ENCODE assay signal across 12 cellular contexts in genomic region chr17:75846701-75847594, GRCh38. TPM values are rescaled to one million over a fixed set of nuclear protein-coding genes. Genes with fewer than 3 reads are reported as not detected.
A peak's percentile ranks its signal among the peaks of the same experiment; 100 is the strongest.
DNase-seq lines count a peak whose midpoint lies in the region; TF ChIP-seq lines count a peak whose summit lies in the region.
"Had no signal": no experiment of that assay in that cellular context is flagged by ENCODE, and none has a peak within 500 bp of the region (broad histone marks: within the 10 kb centered on the region; RNA-seq: fewer than 3 reads in every experiment).

No MANE protein-coding gene starts in this region.

- no peaks in the 10 kb centered on the region for H3K36me3 ChIP-seq in hepatocyte (replicated peaks; ENCODE audit: insufficient read depth, low read depth)
- H3K36me3 ChIP-seq in tibial artery, result peaks cover 59 to 75% (median 64%) of the 10 kb centered on the region in 3 donors
- H3K36me3 ChIP-seq in OCI-LY7 (ENCODE audit: insufficient read depth, low read length), result peaks cover 46% of the 10 kb centered on the region

- DNase-seq in activated CD4-positive, alpha-beta memory T cell treated with anti-CD3 and anti-CD28 coated beads for 36 hours, result no peak
- DNase-seq in activated CD4-positive, alpha-beta memory T cell treated with anti-CD3 and anti-CD28 coated beads, Interleukin-2, amount 10 ng/mL, durations not matched to agents 7 days and 5 days, result no peak
- no peak for DNase-seq in hepatocyte (ENCODE audit: low spot score)
- DNase-seq in tibial artery, result no peak
- DNase-seq in OCI-LY7 (ENCODE audit: low spot score), result no peak
- DNase-seq in NCI-H1930 (lab: John Stamatoyannopoulos, UW), result no peak
- DNase-seq: foreskin melanocyte, KG1, retina, SHP77 treated with DMSO at 0.1 percent for 48 hours had no signal

- POLR2A ChIA-PET in activated CD4-positive, alpha-beta memory T cell treated with anti-CD3 and anti-CD28 coated beads for 36 hours (lab: Charles Lee), result no interaction called here
- POLR2A ChIA-PET in activated CD4-positive, alpha-beta memory T cell treated with anti-CD3 and anti-CD28 coated beads, Interleukin-2, amount 10 ng/mL, durations not matched to agents 7 days and 5 days (lab: Charles Lee), result interaction anchor here (0.8 to 8.7 kb wide), 8 partner anchors 8 to 70 kb away, joined by 3 to 87 read pairs (median 40); partner anchors contain the start of genes TRIM47, UNK and WBP2
- POLR2A ChIA-PET in OCI-LY7 (lab: Charles Lee), result interaction anchor here (0.7 to 1.3 kb wide), 2 partner anchors 8 to 56 kb away, joined by 3 read pairs; partner anchors contain the start of gene WBP2

- CTCF ChIA-PET in activated CD4-positive, alpha-beta memory T cell treated with anti-CD3 and anti-CD28 coated beads for 36 hours (lab: Charles Lee), result interaction anchor here (0.6 to 5.2 kb wide), 18 partner anchors 8 to 97 kb away, joined by 3 to 45 read pairs (median 8); partner anchors contain the start of genes GALK1, UNK and WBP2
- CTCF ChIA-PET in activated CD4-positive, alpha-beta memory T cell treated with anti-CD3 and anti-CD28 coated beads, Interleukin-2, amount 10 ng/mL, durations not matched to agents 7 days and 5 days (lab: Charles Lee), result interaction anchor here (0.7 to 6.9 kb wide), 11 partner anchors 11 to 159 kb away, joined by 3 to 85 read pairs (median 4); partner anchors contain the start of genes GALK1, TRIM47 and WBP2
- CTCF ChIA-PET in OCI-LY7 (lab: Charles Lee; ENCODE audit: unreplicated experiment), result interaction anchor here (0.8 to 2.0 kb wide), 2 partner anchors 8 to 82 kb away, joined by 3 to 8 read pairs; partner anchors contain the start of genes GALK1 and WBP2

- H3K79me2 ChIP-seq in hepatocyte (peaks cover 3% of the 10 kb centered on the region), OCI-LY7 (ENCODE audit: insufficient read depth, low read depth, low read length) (no peaks in the 10 kb centered on the region)

- no peaks in the 10 kb centered on the region for H3K27me3 Mint-ChIP-seq in activated CD4-positive, alpha-beta memory T cell treated with anti-CD3 and anti-CD28 coated beads for 36 hours
- no peaks in the 10 kb centered on the region for H3K27me3 Mint-ChIP-seq in activated CD4-positive, alpha-beta memory T cell treated with anti-CD3 and anti-CD28 coated beads, Interleukin-2, amount 10 ng/mL, durations not matched to agents 7 days and 5 days
- H3K27me3 Mint-ChIP-seq: activated T-helper 17 cell treated with anti-CD3 and anti-CD28 coated beads, Interleukin-2, amount 50 U/mL, for 72 hours; memory B cell had no signal

- H2AFZ ChIP-seq in hepatocyte, result no peak overlapping the region
- H2AFZ ChIP-seq in OCI-LY7 (ENCODE audit: low read length), result no peak overlapping the region

- no peak overlapping the region for H3K4me3 Mint-ChIP-seq in activated CD4-positive, alpha-beta memory T cell treated with anti-CD3 and anti-CD28 coated beads for 36 hours
- no peak overlapping the region for H3K4me3 Mint-ChIP-seq in activated CD4-positive, alpha-beta memory T cell treated with anti-CD3 and anti-CD28 coated beads, Interleukin-2, amount 10 ng/mL, durations not matched to agents 7 days and 5 days
- H3K4me3 Mint-ChIP-seq: activated T-helper 17 cell treated with anti-CD3 and anti-CD28 coated beads, Interleukin-2, amount 50 U/mL, for 72 hours; memory B cell had no signal

- H3K9me3 Mint-ChIP-seq in activated CD4-positive, alpha-beta memory T cell treated with anti-CD3 and anti-CD28 coated beads for 36 hours, result no peaks in the 10 kb centered on the region
- no peaks in the 10 kb centered on the region for H3K9me3 Mint-ChIP-seq in activated CD4-positive, alpha-beta memory T cell treated with anti-CD3 and anti-CD28 coated beads, Interleukin-2, amount 10 ng/mL, durations not matched to agents 7 days and 5 days
- H3K9me3 Mint-ChIP-seq: activated T-helper 17 cell treated with anti-CD3 and anti-CD28 coated beads, Interleukin-2, amount 50 U/mL, for 72 hours; memory B cell had no signal

- H3K27ac ChIP-seq in hepatocyte (peak overlapping the region; percentile 90), tibial artery (peak overlapping the region; percentile 86), OCI-LY7 (ENCODE audit: low read depth, low read length, poor library complexity, severe bottlenecking) (no peak overlapping the region)

- H4K20me1 ChIP-seq in hepatocyte (ENCODE audit: insufficient read depth, poor library complexity, severe bottlenecking) (no peaks in the 10 kb centered on the region), OCI-LY7 (ENCODE audit: insufficient read depth, low read length) (no peaks in the 10 kb centered on the region)

- intact Hi-C loops in activated CD4-positive, alpha-beta memory T cell treated with anti-CD3 and anti-CD28 coated beads for 36 hours (cut with micrococcal nuclease), result no loop called here
- intact Hi-C loops in tibial artery (cut with DNase I; ENCODE audit: low total_unique reads) (no loop called here), OCI-LY7 (cut with micrococcal nuclease; ENCODE audit: unreplicated experiment) (loop anchor here (5.0 kb wide), 1 partner anchor 95 kb away; no protein-coding TSS in a partner anchor)

- peaks cover 22% of the 10 kb centered on the region for H3K4me1 ChIP-seq in hepatocyte (ENCODE audit: insufficient read depth)
- H3K4me1 ChIP-seq in tibial artery, result peaks cover 0 to 79% (median 37%) of the 10 kb centered on the region in 4 donors
- peaks cover 24% of the 10 kb centered on the region for H3K4me1 ChIP-seq in OCI-LY7 (ENCODE audit: insufficient read depth, low read length, poor library complexity, severe bottlenecking)

- peak overlapping the region; percentile 18 for H3K27ac Mint-ChIP-seq in activated CD4-positive, alpha-beta memory T cell treated with anti-CD3 and anti-CD28 coated beads for 36 hours
- no peak overlapping the region for H3K27ac Mint-ChIP-seq in activated CD4-positive, alpha-beta memory T cell treated with anti-CD3 and anti-CD28 coated beads, Interleukin-2, amount 10 ng/mL, durations not matched to agents 7 days and 5 days

- H3K36me3 Mint-ChIP-seq in activated CD4-positive, alpha-beta memory T cell treated with anti-CD3 and anti-CD28 coated beads for 36 hours, result peaks cover 26% of the 10 kb centered on the region
- H3K36me3 Mint-ChIP-seq in activated CD4-positive, alpha-beta memory T cell treated with anti-CD3 and anti-CD28 coated beads, Interleukin-2, amount 10 ng/mL, durations not matched to agents 7 days and 5 days (ENCODE audit: low read depth), result peaks cover 50% of the 10 kb centered on the region

- H3K9me3 ChIP-seq in hepatocyte (ENCODE audit: low read depth) (no peaks in the 10 kb centered on the region), tibial artery (no peaks in the 10 kb centered on the region), OCI-LY7 (ENCODE audit: low read length) (no peaks in the 10 kb centered on the region)

- TF ChIP-seq CTCF in hepatocyte (IDR thresholded peaks at IDR 0.05; ENCODE audit: poor library complexity), result no peak
- TF ChIP-seq CTCF in tibial artery (IDR thresholded peaks at IDR 0.05), result no peak
- no peak for TF ChIP-seq CTCF in OCI-LY7 (conservative IDR thresholded peaks at IDR 0.05; ENCODE audit: low read length)

- H3K27me3 ChIP-seq in hepatocyte (no peaks in the 10 kb centered on the region), tibial artery (no peaks in the 10 kb centered on the region)

- H3K4me2 ChIP-seq in hepatocyte (no peak overlapping the region), OCI-LY7 (ENCODE audit: low read length) (no peak overlapping the region)

- no TSS peak for BruUV-seq in OCI-LY7 (replicated peaks; lab: Mats Ljungman, UMichigan)

- H3K4me3 ChIP-seq in hepatocyte, result no peak overlapping the region
- H3K4me3 ChIP-seq in tibial artery, result no peak overlapping the region
- no peak overlapping the region for H3K4me3 ChIP-seq in OCI-LY7 (ENCODE audit: low read depth, low read length, poor library complexity, severe bottlenecking)

- peaks cover 21% of the 10 kb centered on the region for H3K4me1 Mint-ChIP-seq in activated CD4-positive, alpha-beta memory T cell treated with anti-CD3 and anti-CD28 coated beads for 36 hours (ENCODE audit: low read depth)
- H3K4me1 Mint-ChIP-seq in activated CD4-positive, alpha-beta memory T cell treated with anti-CD3 and anti-CD28 coated beads, Interleukin-2, amount 10 ng/mL, durations not matched to agents 7 days and 5 days, result peaks cover 32% of the 10 kb centered on the region
- H3K4me1 Mint-ChIP-seq: activated T-helper 17 cell treated with anti-CD3 and anti-CD28 coated beads, Interleukin-2, amount 50 U/mL, for 72 hours had no signal

- H3K9me2 ChIP-seq in hepatocyte (replicated peaks; ENCODE audit: insufficient read depth) (no peaks in the 10 kb centered on the region), OCI-LY7 (ENCODE audit: insufficient read depth, low read length) (no peaks in the 10 kb centered on the region)

- WGBS in hepatocyte (ENCODE audit: low lambda C conversion rate, missing lambda C conversion rate), result 95% methylated on average over 34 of the region's 34 CpGs

RNA-seq across cellular contexts. Expression of gene UNC13D, which starts 2.7 kb away (rescaled TPM):
- total RNA-seq in activated CD4-positive, alpha-beta memory T cell treated with anti-CD3 and anti-CD28 coated beads for 36 hours, result 100 to 1,000 TPM; 135 to 139 TPM
- 100 to 1,000 TPM; 179 to 190 TPM for total RNA-seq in activated CD4-positive, alpha-beta memory T cell treated with anti-CD3 and anti-CD28 coated beads, Interleukin-2, amount 10 ng/mL, durations not matched to agents 7 days and 5 days
- 2.2 and 4.3 TPM in 2 replicates for total RNA-seq in hepatocyte
- 8.8 and 10.1 TPM in 2 replicates for polyA plus RNA-seq in hepatocyte
- 7.1 and 8.0 TPM in 2 replicates for total RNA-seq in OCI-LY7 (2014; rRNA removed; shearing (Covaris generic))
- 12.2 and 17.8 TPM in 2 replicates for total RNA-seq in OCI-LY7 (2022)

RNA-seq across cellular contexts. Expression of gene WBP2, which starts 8.2 kb away (rescaled TPM):
- 10 to 100 TPM; 79.1 to 80.6 TPM for total RNA-seq in activated CD4-positive, alpha-beta memory T cell treated with anti-CD3 and anti-CD28 coated beads for 36 hours
- 100 to 1,000 TPM; 107 to 114 TPM for total RNA-seq in activated CD4-positive, alpha-beta memory T cell treated with anti-CD3 and anti-CD28 coated beads, Interleukin-2, amount 10 ng/mL, durations not matched to agents 7 days and 5 days
- 22.8 and 29.0 TPM in 2 replicates for total RNA-seq in hepatocyte
- 129 and 143 TPM in 2 replicates for polyA plus RNA-seq in hepatocyte
- total RNA-seq in OCI-LY7 (2014; rRNA removed; shearing (Covaris generic)), result 24.1 and 29.9 TPM in 2 replicates
- total RNA-seq in OCI-LY7 (2022), result 117 and 123 TPM in 2 replicates

RNA-seq across cellular contexts. Expression of gene TRIM47, which starts 31.4 kb away (rescaled TPM):
- total RNA-seq in activated CD4-positive, alpha-beta memory T cell treated with anti-CD3 and anti-CD28 coated beads for 36 hours, result 10 to 100 TPM; 18.5 to 19.5 TPM
- 10 to 100 TPM; 31.9 to 33.8 TPM for total RNA-seq in activated CD4-positive, alpha-beta memory T cell treated with anti-CD3 and anti-CD28 coated beads, Interleukin-2, amount 10 ng/mL, durations not matched to agents 7 days and 5 days
- total RNA-seq in hepatocyte (13.0 and 15.5 TPM in 2 replicates), OCI-LY7 (2022) (21.6 and 25.9 TPM in 2 replicates)
- polyA plus RNA-seq in hepatocyte, result 36.9 and 42.9 TPM in 2 replicates
- 32.7 and 41.9 TPM in 2 replicates for total RNA-seq in OCI-LY7 (2014; rRNA removed; shearing (Covaris generic))

RNA-seq across cellular contexts. Expression of gene TRIM65, which starts 49.8 kb away (rescaled TPM):
- total RNA-seq in activated CD4-positive, alpha-beta memory T cell treated with anti-CD3 and anti-CD28 coated beads for 36 hours, result 10 to 100 TPM; 27.5 to 28.2 TPM
- 10 to 100 TPM; 24.9 to 26.1 TPM for total RNA-seq in activated CD4-positive, alpha-beta memory T cell treated with anti-CD3 and anti-CD28 coated beads, Interleukin-2, amount 10 ng/mL, durations not matched to agents 7 days and 5 days
- 10.9 and 12.5 TPM in 2 replicates for total RNA-seq in hepatocyte
- polyA plus RNA-seq in hepatocyte, result 10.7 and 16.8 TPM in 2 replicates
- 45.0 and 54.2 TPM in 2 replicates for total RNA-seq in OCI-LY7 (2014; rRNA removed; shearing (Covaris generic))
- 60.4 and 62.9 TPM in 2 replicates for total RNA-seq in OCI-LY7 (2022)

RNA-seq across cellular contexts. Expression of gene MRPL38, which starts 57.7 kb away (rescaled TPM):
- total RNA-seq in activated CD4-positive, alpha-beta memory T cell treated with anti-CD3 and anti-CD28 coated beads for 36 hours, result 100 to 1,000 TPM; 108 TPM
- 10 to 100 TPM; 79.9 to 85.0 TPM for total RNA-seq in activated CD4-positive, alpha-beta memory T cell treated with anti-CD3 and anti-CD28 coated beads, Interleukin-2, amount 10 ng/mL, durations not matched to agents 7 days and 5 days
- 40.4 and 50.2 TPM in 2 replicates for total RNA-seq in hepatocyte
- 124 and 134 TPM in 2 replicates for polyA plus RNA-seq in hepatocyte
- total RNA-seq in OCI-LY7 (2014; rRNA removed; shearing (Covaris generic)), result 91.9 and 112 TPM in 2 replicates
- 175 and 198 TPM in 2 replicates for total RNA-seq in OCI-LY7 (2022)

Comparison
In these comparisons a context has a peak if more than half of its experiments do, and no peak if none do; other contexts are left out.
1. RNA of gene UNC13D, which starts 2.7 kb away (total RNA-seq): 179 to 190 TPM in activated CD4-positive, alpha-beta memory T cell treated with anti-CD3 and anti-CD28 coated beads, Interleukin-2, amount 10 ng/mL, durations not matched to agents 7 days and 5 days and 135 to 139 TPM in activated CD4-positive, alpha-beta memory T cell treated with anti-CD3 and anti-CD28 coated beads for 36 hours; 7.1 to 17.8 TPM in OCI-LY7 and 2.2 to 4.3 TPM in hepatocyte; every median in the first group is over 4 times any median in the second.